Comparison of ENCODE assay signal across 1 cellular context in the genomic region with DNA sequence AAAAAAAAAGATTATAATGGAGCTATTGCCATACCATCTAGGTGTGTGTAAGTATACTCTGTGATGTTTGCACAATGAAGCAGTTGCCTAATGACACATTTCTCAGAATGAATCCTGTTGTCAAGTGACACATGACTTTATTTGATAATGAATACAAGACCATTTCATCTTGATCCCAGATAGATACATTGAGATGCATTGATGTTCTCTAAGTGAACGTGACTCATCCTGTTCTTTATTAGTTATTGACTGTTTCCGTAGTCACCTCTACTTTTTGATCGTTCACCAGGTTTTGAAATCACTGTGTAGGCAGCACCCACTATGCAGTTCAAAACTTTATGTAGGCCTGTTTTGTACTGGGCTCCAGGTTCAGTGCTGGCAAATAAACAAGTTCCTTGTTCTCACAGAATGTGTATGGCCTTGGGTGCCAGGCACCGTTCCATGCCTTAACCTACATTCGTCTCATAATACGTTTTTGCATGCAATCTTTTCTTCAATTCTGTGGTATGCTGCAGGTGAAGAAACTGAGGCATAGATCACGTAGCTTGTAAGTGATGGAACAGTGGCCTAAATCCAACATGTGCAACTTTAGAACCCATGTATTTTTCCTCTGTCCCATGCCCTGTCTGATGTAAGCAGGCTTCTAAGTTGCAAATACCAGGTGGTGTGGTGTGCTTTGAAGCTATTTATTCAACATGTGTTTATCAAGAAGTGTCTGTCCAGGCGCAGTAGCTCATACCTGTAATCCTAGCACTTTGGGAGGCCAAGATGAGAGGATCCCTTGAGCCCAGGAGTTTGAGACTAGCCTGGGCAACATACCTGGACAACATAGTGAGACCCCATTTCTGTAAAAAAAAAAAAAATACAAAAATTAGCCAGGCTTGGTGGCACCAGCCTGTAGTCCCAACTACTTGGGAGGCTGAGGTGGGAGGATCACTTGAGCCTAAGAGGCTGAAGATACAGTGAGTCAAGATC.
TF ChIP-seq lines count a peak whose summit lies in the region.

No MANE protein-coding gene starts in this region.

TF ChIP-seq in HepG2, 621 proteins besides CTCF, POLR2A, EP300 and RAD21 (continues in another document):
- TF ChIP-seq MED1 (CRISPR knock-in tag; IDR thresholded peaks at IDR 0.05) (no peak), TARDBP (CRISPR knock-in tag; IDR thresholded peaks at IDR 0.05) (no peak), ZBTB7B (CRISPR knock-in tag; IDR thresholded peaks at IDR 0.05) (no peak), SRF (IDR thresholded peaks at IDR 0.05; ENCODE audit: low read depth, low read length) (no peak), ZNF124 (CRISPR knock-in tag; IDR thresholded peaks at IDR 0.05) (no peak), MIER2 (CRISPR knock-in tag; IDR thresholded peaks at IDR 0.05) (no peak), PHF5A (CRISPR knock-in tag; IDR thresholded peaks at IDR 0.05; ENCODE audit: low read depth, unreplicated experiment) (no peak), RFXANK (CRISPR knock-in tag; IDR thresholded peaks at IDR 0.05) (no peak), ZNF484 (CRISPR knock-in tag; IDR thresholded peaks at IDR 0.05; ENCODE audit: borderline replicate concordance, low read depth) (no peak), ZNF160 (CRISPR knock-in tag; IDR thresholded peaks at IDR 0.05) (no peak), CEBPB (IDR thresholded peaks at IDR 0.05; ENCODE audit: borderline replicate concordance, low read depth, low read length) (peak; percentile 71; the same call in 1 of the 2 replicates), CENPT (CRISPR knock-in tag; IDR thresholded peaks at IDR 0.05; ENCODE audit: low read depth) (no peak), NFE2 (CRISPR knock-in tag; IDR thresholded peaks at IDR 0.05) (no peak), ZNF549 (CRISPR knock-in tag; IDR thresholded peaks at IDR 0.05) (no peak), CEBPG (CRISPR knock-in tag; IDR thresholded peaks at IDR 0.05) (peak; percentile 71), ZNF260 (CRISPR knock-in tag; IDR thresholded peaks at IDR 0.05; ENCODE audit: borderline replicate concordance, low read depth) (no peak), ZFP36 (IDR thresholded peaks at IDR 0.05; ENCODE audit: borderline replicate concordance, low read depth, low read length, partially characterized antibody) (no peak), ZNF75D (CRISPR knock-in tag; IDR thresholded peaks at IDR 0.05; ENCODE audit: borderline replicate concordance) (no peak), IRF2 (CRISPR knock-in tag; IDR thresholded peaks at IDR 0.05) (no peak), ZMYM4 (CRISPR knock-in tag; IDR thresholded peaks at IDR 0.05) (no peak), IKZF1 (IDR thresholded peaks at IDR 0.05) (no peak), ZNF607 (CRISPR knock-in tag; IDR thresholded peaks at IDR 0.05; ENCODE audit: borderline replicate concordance) (no peak), ZEB1 (IDR thresholded peaks at IDR 0.05; ENCODE audit: insufficient replicate concordance, low read depth) (no peak), FOXC1 (CRISPR knock-in tag; IDR thresholded peaks at IDR 0.05; ENCODE audit: borderline replicate concordance) (no peak), ZNF101 (CRISPR knock-in tag; IDR thresholded peaks at IDR 0.05; ENCODE audit: borderline replicate concordance, low read depth) (no peak), STAG1 (CRISPR knock-in tag; IDR thresholded peaks at IDR 0.05) (no peak), ZNF749 (CRISPR knock-in tag; IDR thresholded peaks at IDR 0.05; ENCODE audit: borderline replicate concordance) (no peak), ZSCAN30 (CRISPR knock-in tag; IDR thresholded peaks at IDR 0.05) (no peak), ZNF138 (CRISPR knock-in tag; IDR thresholded peaks at IDR 0.05; ENCODE audit: low read depth) (no peak), RARA (CRISPR knock-in tag; IDR thresholded peaks at IDR 0.05) (no peak)
- TF ChIP-seq, protein P1, sequence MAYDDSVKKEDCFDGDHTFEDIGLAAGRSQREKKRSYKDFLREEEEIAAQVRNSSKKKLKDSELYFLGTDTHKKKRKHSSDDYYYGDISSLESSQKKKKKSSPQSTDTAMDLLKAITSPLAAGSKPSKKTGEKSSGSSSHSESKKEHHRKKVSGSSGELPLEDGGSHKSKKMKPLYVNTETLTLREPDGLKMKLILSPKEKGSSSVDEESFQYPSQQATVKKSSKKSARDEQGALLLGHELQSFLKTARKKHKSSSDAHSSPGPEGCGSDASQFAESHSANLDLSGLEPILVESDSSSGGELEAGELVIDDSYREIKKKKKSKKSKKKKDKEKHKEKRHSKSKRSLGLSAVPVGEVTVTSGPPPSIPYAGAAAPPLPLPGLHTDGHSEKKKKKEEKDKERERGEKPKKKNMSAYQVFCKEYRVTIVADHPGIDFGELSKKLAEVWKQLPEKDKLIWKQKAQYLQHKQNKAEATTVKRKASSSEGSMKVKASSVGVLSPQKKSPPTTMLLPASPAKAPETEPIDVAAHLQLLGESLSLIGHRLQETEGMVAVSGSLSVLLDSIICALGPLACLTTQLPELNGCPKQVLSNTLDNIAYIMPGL (CRISPR knock-in tag; IDR thresholded peaks at IDR 0.05; ENCODE audit: borderline replicate concordance in 1 of 2, low read depth in 1 of 2): no peak
- TF ChIP-seq, protein P2, sequence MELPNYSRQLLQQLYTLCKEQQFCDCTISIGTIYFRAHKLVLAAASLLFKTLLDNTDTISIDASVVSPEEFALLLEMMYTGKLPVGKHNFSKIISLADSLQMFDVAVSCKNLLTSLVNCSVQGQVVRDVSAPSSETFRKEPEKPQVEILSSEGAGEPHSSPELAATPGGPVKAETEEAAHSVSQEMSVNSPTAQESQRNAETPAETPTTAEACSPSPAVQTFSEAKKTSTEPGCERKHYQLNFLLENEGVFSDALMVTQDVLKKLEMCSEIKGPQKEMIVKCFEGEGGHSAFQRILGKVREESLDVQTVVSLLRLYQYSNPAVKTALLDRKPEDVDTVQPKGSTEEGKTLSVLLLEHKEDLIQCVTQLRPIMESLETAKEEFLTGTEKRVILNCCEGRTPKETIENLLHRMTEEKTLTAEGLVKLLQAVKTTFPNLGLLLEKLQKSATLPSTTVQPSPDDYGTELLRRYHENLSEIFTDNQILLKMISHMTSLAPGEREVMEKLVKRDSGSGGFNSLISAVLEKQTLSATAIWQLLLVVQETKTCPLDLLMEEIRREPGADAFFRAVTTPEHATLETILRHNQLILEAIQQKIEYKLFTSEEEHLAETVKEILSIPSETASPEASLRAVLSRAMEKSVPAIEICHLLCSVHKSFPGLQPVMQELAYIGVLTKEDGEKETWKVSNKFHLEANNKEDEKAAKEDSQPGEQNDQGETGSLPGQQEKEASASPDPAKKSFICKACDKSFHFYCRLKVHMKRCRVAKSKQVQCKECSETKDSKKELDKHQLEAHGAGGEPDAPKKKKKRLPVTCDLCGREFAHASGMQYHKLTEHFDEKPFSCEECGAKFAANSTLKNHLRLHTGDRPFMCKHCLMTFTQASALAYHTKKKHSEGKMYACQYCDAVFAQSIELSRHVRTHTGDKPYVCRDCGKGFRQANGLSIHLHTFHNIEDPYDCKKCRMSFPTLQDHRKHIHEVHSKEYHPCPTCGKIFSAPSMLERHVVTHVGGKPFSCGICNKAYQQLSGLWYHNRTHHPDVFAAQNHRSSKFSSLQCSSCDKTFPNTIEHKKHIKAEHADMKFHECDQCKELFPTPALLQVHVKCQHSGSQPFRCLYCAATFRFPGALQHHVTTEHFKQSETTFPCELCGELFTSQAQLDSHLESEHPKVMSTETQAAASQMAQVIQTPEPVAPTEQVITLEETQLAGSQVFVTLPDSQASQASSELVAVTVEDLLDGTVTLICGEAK (IDR thresholded peaks at IDR 0.05): peak; percentile 45
- TF ChIP-seq, protein P2 (CRISPR knock-in tag; IDR thresholded peaks at IDR 0.05): peak; percentile 72; the same call in 1 of the 2 replicates
- TF ChIP-seq, protein P3, sequence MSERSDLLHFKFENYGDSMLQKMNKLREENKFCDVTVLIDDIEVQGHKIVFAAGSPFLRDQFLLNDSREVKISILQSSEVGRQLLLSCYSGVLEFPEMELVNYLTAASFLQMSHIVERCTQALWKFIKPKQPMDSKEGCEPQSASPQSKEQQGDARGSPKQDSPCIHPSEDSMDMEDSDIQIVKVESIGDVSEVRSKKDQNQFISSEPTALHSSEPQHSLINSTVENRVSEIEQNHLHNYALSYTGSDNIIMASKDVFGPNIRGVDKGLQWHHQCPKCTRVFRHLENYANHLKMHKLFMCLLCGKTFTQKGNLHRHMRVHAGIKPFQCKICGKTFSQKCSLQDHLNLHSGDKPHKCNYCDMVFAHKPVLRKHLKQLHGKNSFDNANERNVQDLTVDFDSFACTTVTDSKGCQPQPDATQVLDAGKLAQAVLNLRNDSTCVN (CRISPR knock-in tag; IDR thresholded peaks at IDR 0.05; ENCODE audit: borderline replicate concordance): no peak
- TF ChIP-seq, protein P4, sequence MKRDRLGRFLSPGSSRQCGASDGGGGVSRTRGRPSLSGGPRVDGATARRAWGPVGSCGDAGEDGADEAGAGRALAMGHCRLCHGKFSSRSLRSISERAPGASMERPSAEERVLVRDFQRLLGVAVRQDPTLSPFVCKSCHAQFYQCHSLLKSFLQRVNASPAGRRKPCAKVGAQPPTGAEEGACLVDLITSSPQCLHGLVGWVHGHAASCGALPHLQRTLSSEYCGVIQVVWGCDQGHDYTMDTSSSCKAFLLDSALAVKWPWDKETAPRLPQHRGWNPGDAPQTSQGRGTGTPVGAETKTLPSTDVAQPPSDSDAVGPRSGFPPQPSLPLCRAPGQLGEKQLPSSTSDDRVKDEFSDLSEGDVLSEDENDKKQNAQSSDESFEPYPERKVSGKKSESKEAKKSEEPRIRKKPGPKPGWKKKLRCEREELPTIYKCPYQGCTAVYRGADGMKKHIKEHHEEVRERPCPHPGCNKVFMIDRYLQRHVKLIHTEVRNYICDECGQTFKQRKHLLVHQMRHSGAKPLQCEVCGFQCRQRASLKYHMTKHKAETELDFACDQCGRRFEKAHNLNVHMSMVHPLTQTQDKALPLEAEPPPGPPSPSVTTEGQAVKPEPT (CRISPR knock-in tag; IDR thresholded peaks at IDR 0.05; ENCODE audit: low read depth): no peak
- TF ChIP-seq, protein P5, sequence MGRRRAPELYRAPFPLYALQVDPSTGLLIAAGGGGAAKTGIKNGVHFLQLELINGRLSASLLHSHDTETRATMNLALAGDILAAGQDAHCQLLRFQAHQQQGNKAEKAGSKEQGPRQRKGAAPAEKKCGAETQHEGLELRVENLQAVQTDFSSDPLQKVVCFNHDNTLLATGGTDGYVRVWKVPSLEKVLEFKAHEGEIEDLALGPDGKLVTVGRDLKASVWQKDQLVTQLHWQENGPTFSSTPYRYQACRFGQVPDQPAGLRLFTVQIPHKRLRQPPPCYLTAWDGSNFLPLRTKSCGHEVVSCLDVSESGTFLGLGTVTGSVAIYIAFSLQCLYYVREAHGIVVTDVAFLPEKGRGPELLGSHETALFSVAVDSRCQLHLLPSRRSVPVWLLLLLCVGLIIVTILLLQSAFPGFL (CRISPR knock-in tag; IDR thresholded peaks at IDR 0.05): no peak
- TF ChIP-seq, protein P6, sequence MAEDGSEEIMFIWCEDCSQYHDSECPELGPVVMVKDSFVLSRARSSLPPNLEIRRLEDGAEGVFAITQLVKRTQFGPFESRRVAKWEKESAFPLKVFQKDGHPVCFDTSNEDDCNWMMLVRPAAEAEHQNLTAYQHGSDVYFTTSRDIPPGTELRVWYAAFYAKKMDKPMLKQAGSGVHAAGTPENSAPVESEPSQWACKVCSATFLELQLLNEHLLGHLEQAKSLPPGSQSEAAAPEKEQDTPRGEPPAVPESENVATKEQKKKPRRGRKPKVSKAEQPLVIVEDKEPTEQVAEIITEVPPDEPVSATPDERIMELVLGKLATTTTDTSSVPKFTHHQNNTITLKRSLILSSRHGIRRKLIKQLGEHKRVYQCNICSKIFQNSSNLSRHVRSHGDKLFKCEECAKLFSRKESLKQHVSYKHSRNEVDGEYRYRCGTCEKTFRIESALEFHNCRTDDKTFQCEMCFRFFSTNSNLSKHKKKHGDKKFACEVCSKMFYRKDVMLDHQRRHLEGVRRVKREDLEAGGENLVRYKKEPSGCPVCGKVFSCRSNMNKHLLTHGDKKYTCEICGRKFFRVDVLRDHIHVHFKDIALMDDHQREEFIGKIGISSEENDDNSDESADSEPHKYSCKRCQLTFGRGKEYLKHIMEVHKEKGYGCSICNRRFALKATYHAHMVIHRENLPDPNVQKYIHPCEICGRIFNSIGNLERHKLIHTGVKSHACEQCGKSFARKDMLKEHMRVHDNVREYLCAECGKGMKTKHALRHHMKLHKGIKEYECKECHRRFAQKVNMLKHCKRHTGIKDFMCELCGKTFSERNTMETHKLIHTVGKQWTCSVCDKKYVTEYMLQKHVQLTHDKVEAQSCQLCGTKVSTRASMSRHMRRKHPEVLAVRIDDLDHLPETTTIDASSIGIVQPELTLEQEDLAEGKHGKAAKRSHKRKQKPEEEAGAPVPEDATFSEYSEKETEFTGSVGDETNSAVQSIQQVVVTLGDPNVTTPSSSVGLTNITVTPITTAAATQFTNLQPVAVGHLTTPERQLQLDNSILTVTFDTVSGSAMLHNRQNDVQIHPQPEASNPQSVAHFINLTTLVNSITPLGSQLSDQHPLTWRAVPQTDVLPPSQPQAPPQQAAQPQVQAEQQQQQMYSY (CRISPR knock-in tag; IDR thresholded peaks at IDR 0.05): no peak
- TF ChIP-seq, protein P7, sequence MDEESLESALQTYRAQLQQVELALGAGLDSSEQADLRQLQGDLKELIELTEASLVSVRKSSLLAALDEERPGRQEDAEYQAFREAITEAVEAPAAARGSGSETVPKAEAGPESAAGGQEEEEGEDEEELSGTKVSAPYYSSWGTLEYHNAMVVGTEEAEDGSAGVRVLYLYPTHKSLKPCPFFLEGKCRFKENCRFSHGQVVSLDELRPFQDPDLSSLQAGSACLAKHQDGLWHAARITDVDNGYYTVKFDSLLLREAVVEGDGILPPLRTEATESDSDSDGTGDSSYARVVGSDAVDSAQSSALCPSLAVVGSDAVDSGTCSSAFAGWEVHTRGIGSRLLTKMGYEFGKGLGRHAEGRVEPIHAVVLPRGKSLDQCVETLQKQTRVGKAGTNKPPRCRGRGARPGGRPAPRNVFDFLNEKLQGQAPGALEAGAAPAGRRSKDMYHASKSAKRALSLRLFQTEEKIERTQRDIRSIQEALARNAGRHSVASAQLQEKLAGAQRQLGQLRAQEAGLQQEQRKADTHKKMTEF (CRISPR knock-in tag; IDR thresholded peaks at IDR 0.05): no peak
